Comparison of ENCODE assay signal across 30 cellular contexts in genomic region chr2:404581-404980, GRCh38.
"Had no signal": no experiment of that assay in that cellular context is flagged by ENCODE, and none has a peak within 500 bp of the region (broad histone marks: within the 10 kb centered on the region; RNA-seq: fewer than 3 reads in every experiment).

No MANE protein-coding gene starts in this region.

- H3K4me1 ChIP-seq: neural progenitor cell, pancreas, psoas muscle, right lobe of liver, spleen, suprapubic skin, testis, tibial artery, transverse colon, upper lobe of right lung, uterus had no signal

- H3K27ac ChIP-seq: neural progenitor cell, pancreas, psoas muscle, right lobe of liver, skin epidermis, spleen, suprapubic skin, testis, tibial artery, transverse colon, upper lobe of right lung, uterus had no signal

- H3K4me3 ChIP-seq: neural progenitor cell, pancreas, psoas muscle, right lobe of liver, skin epidermis, smooth muscle cell, spleen, suprapubic skin, testis, tibial artery, transverse colon, upper lobe of right lung, uterus had no signal

- H3K27me3 Mint-ChIP-seq: stimulated activated memory B cell treated with anti-CD40 and anti-IgM and Interleukin-4, amounts not matched to agents 10 μg/mL and 1 μg/mL and 100 μg/mL, for 72 hours; stimulated activated naive CD8-positive, alpha-beta T cell treated with anti-CD3 and anti-CD28 coated beads, Interleukin-15, amount 100 ng/mL, for 72 hours; type B pancreatic cell had no signal

- H3K36me3 Mint-ChIP-seq: neural progenitor cell, type B pancreatic cell had no signal

- H3K27ac Mint-ChIP-seq: natural killer cell; nephron; neural progenitor cell; progenitor cell of endocrine pancreas; stimulated activated memory B cell treated with anti-CD40 and anti-IgM and Interleukin-4, amounts not matched to agents 10 μg/mL and 1 μg/mL and 100 μg/mL, for 72 hours; type B pancreatic cell had no signal

- H3K4me1 Mint-ChIP-seq: naive thymus-derived CD4-positive, alpha-beta T cell; stimulated activated memory B cell treated with anti-CD40 and anti-IgM and Interleukin-4, amounts not matched to agents 10 μg/mL and 1 μg/mL and 100 μg/mL, for 72 hours; stimulated activated naive CD8-positive, alpha-beta T cell treated with anti-CD3 and anti-CD28 coated beads, Interleukin-15, amount 100 ng/mL, for 72 hours had no signal

- H3K9me3 ChIP-seq: pancreas, psoas muscle, right lobe of liver, suprapubic skin, testis, tibial artery, transverse colon, upper lobe of right lung had no signal

- H3K4me3 Mint-ChIP-seq: naive thymus-derived CD4-positive, alpha-beta T cell; natural killer cell; nephron; neural progenitor cell; stimulated activated memory B cell treated with anti-CD40 and anti-IgM and Interleukin-4, amounts not matched to agents 10 μg/mL and 1 μg/mL and 100 μg/mL, for 72 hours; stimulated activated naive CD8-positive, alpha-beta T cell treated with anti-CD3 and anti-CD28 coated beads, Interleukin-15, amount 100 ng/mL, for 72 hours; type B pancreatic cell had no signal

- H3K27me3 ChIP-seq: neural progenitor cell, pancreas, right lobe of liver, spleen, suprapubic skin, testis, tibial artery, transverse colon, uterus had no signal

- DNase-seq: naive thymus-derived CD4-positive, alpha-beta T cell; natural killer cell; occipital lobe; pancreas; psoas muscle; right cardiac atrium; spleen; stimulated activated CD4-positive, alpha-beta T cell treated with anti-CD3 and anti-CD28 coated beads, Interleukin-12 subunit alpha, Interleukin-12 subunit beta, amount 100 ng/mL, for 4 hours; stimulated activated CD4-positive, alpha-beta T cell treated with anti-CD3 and anti-CD28 coated beads, Interleukin-1b, Interleukin-23, amount 100 ng/mL, for 48 hours; stimulated activated CD4-positive, alpha-beta T cell treated with anti-CD3 and anti-CD28 coated beads, Interleukin-4, amount 100 ng/mL, for 1 hour; stimulated activated CD4-positive, alpha-beta T cell treated with anti-CD3 and anti-CD28 coated beads, Interleukin-4, amount 100 ng/mL, for 4 hours; stimulated activated CD8-positive, alpha-beta memory T cell treated with anti-CD3 and anti-CD28 coated beads, Interleukin-4, amount 100 ng/mL, for 48 hours; stimulated activated naive CD4-positive, alpha-beta T cell; stimulated activated naive CD8-positive, alpha-beta T cell treated with anti-CD3 and anti-CD28 coated beads, Interleukin-15, amount 100 ng/mL, for 72 hours; stimulated activated naive CD8-positive, alpha-beta T cell treated with anti-CD3 and anti-CD28 coated beads, Interleukin-15, Interleukin-2, amounts not matched to agents 100 U/mL and 50 U/mL, for 24 hours; substantia nigra; testis; tibial artery; transverse colon; upper lobe of right lung; uterus had no signal

- H3K36me3 ChIP-seq: neural progenitor cell, pancreas, right lobe of liver, spleen, suprapubic skin, tibial artery, transverse colon, upper lobe of right lung, uterus had no signal
